8 cellular contexts compared by ENCODE assay signal in genomic region chr12:68538722-68539614, GRCh38.
DNase-seq lines count a peak whose midpoint lies in the region; ATAC-seq, FAIRE-seq and TF ChIP-seq lines count a peak whose summit lies in the region.

No MANE protein-coding gene starts in this region.

- H3K4me3 ChIP-seq in AG09309 (ENCODE audit: control insufficient read depth, low read depth, low read length), result peak overlapping the region; percentile 18
- H3K4me3 ChIP-seq in K562, result no peak overlapping the region
- no peak overlapping the region for H3K4me3 ChIP-seq in lung
- no peak overlapping the region for H3K4me3 ChIP-seq in PC-9

- intact Hi-C loops in K562 (cut with micrococcal nuclease) (no loop called here), PC-9 (cut with micrococcal nuclease; ENCODE audit: unreplicated experiment) (no loop called here)

- no peak for FAIRE-seq in K562 (lab: Jason Lieb, UNC)

- H3K27me3 ChIP-seq in K562 (ENCODE audit: control insufficient read depth in 2 of 2, insufficient read depth in 2 of 2, low read length in 2 of 2) (no peaks in the 10 kb centered on the region), lung (ENCODE audit: control insufficient read depth, insufficient read depth) (no peaks in the 10 kb centered on the region), PC-9 (ENCODE audit: insufficient read depth, low read depth) (no peaks in the 10 kb centered on the region)

- no peaks in the 10 kb centered on the region for H3F3A ChIP-seq in PC-9 (ENCODE audit: insufficient read depth, low read depth)

- DNase-seq in AG09309 (ENCODE audit: low read depth), result no peak
- DNase-seq in T follicular helper cell (ENCODE audit: low read depth), result peak; percentile 35
- DNase-seq in K562 (ENCODE audit: extremely low read depth in 1 of 4, low spot score in 3 of 4), result peak; percentile 19 to 49 (median 31)
- DNase-seq in lung (ENCODE audit: low spot score), result peak; percentile 65
- DNase-seq in stimulated activated CD8-positive, alpha-beta memory T cell treated with anti-CD3 and anti-CD28 coated beads, Interleukin-7, amount 100 ng/mL, for 4 hours (ENCODE audit: low read depth in 2 of 2), result peak; percentile 51 to 56
- no peak for DNase-seq in PC-9

- H3K27ac ChIP-seq in K562 (ENCODE audit: extremely low read depth, low read depth, low read length) (peak overlapping the region; percentile 45; the same call in 1 of the 3 replicates), lung (ENCODE audit: low read depth in 1 of 2, low read length in 1 of 2) (peak overlapping the region; percentile 29 to 64), PC-9 (no peak overlapping the region)

- in situ Hi-C loops in K562 (cut with MboI), result no loop called here

- POLR2A ChIA-PET in K562 (lab: Yijun Ruan, JAX) (interaction anchor here (1.0 to 1.1 kb wide), 2 partner anchors 12 to 53 kb away, joined by 3 to 5 read pairs; no protein-coding TSS in a partner anchor), PC-9 (lab: Charles Lee; ENCODE audit: unreplicated experiment) (interaction anchor here (0.6 kb wide), 1 partner anchor 16 kb away, joined by 4 read pairs; no protein-coding TSS in a partner anchor)

- ATAC-seq in HG03354 (IDR thresholded peaks at IDR 0.05; ENCODE audit: poor library complexity, severe bottlenecking, unreplicated experiment), result peak; percentile 54
- peak; percentile 72 for ATAC-seq in K562
- ATAC-seq in lung (ENCODE audit: insufficient read depth, low FRiP score), result peak; percentile 85
- no peak for ATAC-seq in HG02571 (IDR thresholded peaks at IDR 0.05; ENCODE audit: unreplicated experiment)

- H3K4me1 ChIP-seq in K562 (replicated peaks in 1 of 2; ENCODE audit: control insufficient read depth in 2 of 2, insufficient read depth in 2 of 2, low read length in 2 of 2) (peaks cover 0 to 12% of the 10 kb centered on the region in 2 experiments; a peak in 3 of 5 replicates), lung (ENCODE audit: control insufficient read depth in 2 of 2, insufficient read depth in 2 of 2, low read length in 2 of 2) (peaks cover 0 to 4% of the 10 kb centered on the region in 2 donors), PC-9 (replicated peaks; ENCODE audit: insufficient read depth) (no peaks in the 10 kb centered on the region)

- CTCF ChIA-PET in K562 (lab: Yijun Ruan, JAX; ENCODE audit: low intra/inter-chr PET ratio), result no interaction called here
- CTCF ChIA-PET in PC-9 (lab: Charles Lee), result interaction anchor here (0.6 kb wide), 1 partner anchor 1184 kb away, joined by 3 read pairs; no protein-coding TSS in a partner anchor

- TF ChIP-seq POLR2A in K562 (conservative IDR thresholded peaks at IDR 0.05), result no peak

- 25% methylated on average over 11 of the region's 11 CpGs for WGBS in K562 (ENCODE audit: insufficient coverage, low coverage, missing lambda C conversion rate)
- WGBS in lung, 2 donors, result 19 to 33% methylated on average over 11 of the region's 11 CpGs

- no peaks in the 10 kb centered on the region for H3K36me3 ChIP-seq in K562 (ENCODE audit: control insufficient read depth, insufficient read depth, low read length)
- no peaks in the 10 kb centered on the region for H3K36me3 ChIP-seq in lung (ENCODE audit: control insufficient read depth in 2 of 2, insufficient read depth in 2 of 2, low read length in 2 of 2)
- H3K36me3 ChIP-seq in PC-9 (ENCODE audit: low read depth), result no peaks in the 10 kb centered on the region

- no peaks in the 10 kb centered on the region for H3K9me1 ChIP-seq in K562 (ENCODE audit: control insufficient read depth, insufficient read depth, low read length)

- BruUV-seq in K562 (replicated peaks; lab: Mats Ljungman, UMichigan) (no TSS peak), PC-9 (replicated peaks; lab: Mats Ljungman, UMichigan) (no TSS peak)

- H3K9me3 ChIP-seq in K562 (replicated peaks; ENCODE audit: control insufficient read depth, insufficient read depth, low read depth, low read length), result no peaks in the 10 kb centered on the region; the same call in 1 of the 2 replicates
- no peaks in the 10 kb centered on the region for H3K9me3 ChIP-seq in lung (ENCODE audit: control insufficient read depth in 2 of 2, insufficient read depth in 1 of 2, low read length in 1 of 2)
- H3K9me3 ChIP-seq in PC-9 (ENCODE audit: insufficient read depth, low read depth), result no peaks in the 10 kb centered on the region

- H4K20me1 ChIP-seq in K562 (replicated peaks; ENCODE audit: control insufficient read depth, insufficient read depth, low read length) (no peaks in the 10 kb centered on the region), PC-9 (ENCODE audit: insufficient read depth) (no peaks in the 10 kb centered on the region)

- H3K9me2 ChIP-seq in PC-9 (ENCODE audit: insufficient read depth), result no peaks in the 10 kb centered on the region

- H2AFZ ChIP-seq in K562 (ENCODE audit: low read depth, low read length), result peak overlapping the region; percentile 70
- no peak overlapping the region for H2AFZ ChIP-seq in PC-9

- TF ChIP-seq RAD21 in K562 (CRISPR knock-in tag; conservative IDR thresholded peaks at IDR 0.05 in 1 of 2, IDR thresholded peaks at IDR 0.05 in 1 of 2), result no peak

- no peak overlapping the region for H3K9ac ChIP-seq in K562 (ENCODE audit: insufficient read depth in 1 of 2, low read depth in 2 of 2, low read length in 2 of 2)

- no peak overlapping the region; the same call in 1 of the 2 replicates for H3K4me2 ChIP-seq in K562 (ENCODE audit: insufficient read depth, low read length)
- no peak overlapping the region for H3K4me2 ChIP-seq in PC-9

- no peak for TF ChIP-seq EP300 in K562 (IDR thresholded peaks at IDR 0.05; ENCODE audit: low read length)

- H3K79me2 ChIP-seq in K562 (ENCODE audit: control insufficient read depth, insufficient read depth, low read length) (no peaks in the 10 kb centered on the region), PC-9 (ENCODE audit: low read depth) (no peaks in the 10 kb centered on the region)

- TF ChIP-seq CTCF in AG09309 (IDR thresholded peaks at IDR 0.05; ENCODE audit: control insufficient read depth, insufficient read depth, low read depth, low read length, missing control alignments), result no peak
- no peak for TF ChIP-seq CTCF in K562 (IDR thresholded peaks at IDR 0.05 in 2 of 3, conservative IDR thresholded peaks at IDR 0.05 in 1 of 3; ENCODE audit: insufficient read depth in 2 of 3, low read depth in 1 of 3, low read length in 3 of 3)
- no peak for TF ChIP-seq CTCF in lung (IDR thresholded peaks at IDR 0.05; ENCODE audit: control extremely low read depth, extremely low read depth)
- TF ChIP-seq CTCF in PC-9 (conservative IDR thresholded peaks at IDR 0.05), result no peak

TF ChIP-seq in K562, 482 proteins besides CTCF, POLR2A, EP300 and RAD21 (continues in another document):
- TF ChIP-seq BACH1 (tag; IDR thresholded peaks at IDR 0.05) (peak; percentile 34; the same call in 1 of the 2 replicates), ZNF77 (CRISPR knock-in tag; IDR thresholded peaks at IDR 0.05) (no peak), EGR1 (conservative IDR thresholded peaks at IDR 0.05) (peak; percentile 39), IRF2 (CRISPR knock-in tag; IDR thresholded peaks at IDR 0.05) (no peak), ZNF717 (CRISPR knock-in tag; IDR thresholded peaks at IDR 0.05) (no peak), RCOR1 (IDR thresholded peaks at IDR 0.05; ENCODE audit: borderline replicate concordance in 1 of 2, low read depth in 2 of 2, low read length in 2 of 2) (no peak), NR3C1 (CRISPR knock-in tag; IDR thresholded peaks at IDR 0.05) (no peak), FOXP1 (CRISPR knock-in tag; IDR thresholded peaks at IDR 0.05) (no peak), KLF10 (CRISPR knock-in tag; IDR thresholded peaks at IDR 0.05) (no peak), HEY1 (CRISPR knock-in tag; IDR thresholded peaks at IDR 0.05; ENCODE audit: borderline replicate concordance) (no peak)
- TF ChIP-seq, protein P1, sequence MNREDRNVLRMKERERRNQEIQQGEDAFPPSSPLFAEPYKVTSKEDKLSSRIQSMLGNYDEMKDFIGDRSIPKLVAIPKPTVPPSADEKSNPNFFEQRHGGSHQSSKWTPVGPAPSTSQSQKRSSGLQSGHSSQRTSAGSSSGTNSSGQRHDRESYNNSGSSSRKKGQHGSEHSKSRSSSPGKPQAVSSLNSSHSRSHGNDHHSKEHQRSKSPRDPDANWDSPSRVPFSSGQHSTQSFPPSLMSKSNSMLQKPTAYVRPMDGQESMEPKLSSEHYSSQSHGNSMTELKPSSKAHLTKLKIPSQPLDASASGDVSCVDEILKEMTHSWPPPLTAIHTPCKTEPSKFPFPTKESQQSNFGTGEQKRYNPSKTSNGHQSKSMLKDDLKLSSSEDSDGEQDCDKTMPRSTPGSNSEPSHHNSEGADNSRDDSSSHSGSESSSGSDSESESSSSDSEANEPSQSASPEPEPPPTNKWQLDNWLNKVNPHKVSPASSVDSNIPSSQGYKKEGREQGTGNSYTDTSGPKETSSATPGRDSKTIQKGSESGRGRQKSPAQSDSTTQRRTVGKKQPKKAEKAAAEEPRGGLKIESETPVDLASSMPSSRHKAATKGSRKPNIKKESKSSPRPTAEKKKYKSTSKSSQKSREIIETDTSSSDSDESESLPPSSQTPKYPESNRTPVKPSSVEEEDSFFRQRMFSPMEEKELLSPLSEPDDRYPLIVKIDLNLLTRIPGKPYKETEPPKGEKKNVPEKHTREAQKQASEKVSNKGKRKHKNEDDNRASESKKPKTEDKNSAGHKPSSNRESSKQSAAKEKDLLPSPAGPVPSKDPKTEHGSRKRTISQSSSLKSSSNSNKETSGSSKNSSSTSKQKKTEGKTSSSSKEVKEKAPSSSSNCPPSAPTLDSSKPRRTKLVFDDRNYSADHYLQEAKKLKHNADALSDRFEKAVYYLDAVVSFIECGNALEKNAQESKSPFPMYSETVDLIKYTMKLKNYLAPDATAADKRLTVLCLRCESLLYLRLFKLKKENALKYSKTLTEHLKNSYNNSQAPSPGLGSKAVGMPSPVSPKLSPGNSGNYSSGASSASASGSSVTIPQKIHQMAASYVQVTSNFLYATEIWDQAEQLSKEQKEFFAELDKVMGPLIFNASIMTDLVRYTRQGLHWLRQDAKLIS (CRISPR knock-in tag; IDR thresholded peaks at IDR 0.05), result no peak

Comparison
In these comparisons a context has a peak if more than half of its experiments do, and no peak if none do; other contexts are left out.
1. DNase-seq: peak in T follicular helper cell (single experiment), K562 (4 of 4), lung (single experiment) and stimulated activated CD8-positive, alpha-beta memory T cell treated with anti-CD3 and anti-CD28 coated beads, Interleukin-7, amount 100 ng/mL, for 4 hours (2 of 2); none in AG09309 (single experiment) and PC-9 (0 of 2).